Comparison of ENCODE assay signal across 10 cellular contexts in genomic region chr3:151226088-151226563, GRCh38. TPM values are rescaled to one million over a fixed set of nuclear protein-coding genes. Genes with fewer than 3 reads are reported as not detected.
DNase-seq lines count a peak whose midpoint lies in the region; ATAC-seq and TF ChIP-seq lines count a peak whose summit lies in the region.
"Had no signal": no experiment of that assay in that cellular context is flagged by ENCODE, and none has a peak within 500 bp of the region (broad histone marks: within the 10 kb centered on the region; RNA-seq: fewer than 3 reads in every experiment).

No MANE protein-coding gene starts in this region.

- no peak for TF ChIP-seq CTCF in fibroblast of mammary gland (conservative IDR thresholded peaks at IDR 0.05; ENCODE audit: control insufficient read depth, insufficient read depth, low read depth, low read length)

- peak; percentile 60 to 62 for ATAC-seq in activated T-cell treated with anti-CD3 and anti-CD28 coated beads, Interleukin-2, amount 50 U/mL, for 4 hours
- ATAC-seq in T-helper 17 cell (peak; percentile 30), GM21723 (IDR thresholded peaks at IDR 0.05; ENCODE audit: unreplicated experiment) (no peak)

- H3K27me3 Mint-ChIP-seq in activated T-cell treated with anti-CD3 and anti-CD28 coated beads, Interleukin-2, amount 50 U/mL, for 4 hours (ENCODE audit: low read depth) = no peaks in the 10 kb centered on the region
- no peaks in the 10 kb centered on the region for H3K27me3 Mint-ChIP-seq in T-helper 17 cell

- H3K36me3 Mint-ChIP-seq in activated T-cell treated with anti-CD3 and anti-CD28 coated beads, Interleukin-2, amount 50 U/mL, for 4 hours (ENCODE audit: insufficient read depth) = no peaks in the 10 kb centered on the region
- H3K36me3 Mint-ChIP-seq in T-helper 17 cell (ENCODE audit: low read depth) = peaks cover 3% of the 10 kb centered on the region

- peaks cover 55% of the 10 kb centered on the region for H3K4me1 Mint-ChIP-seq in activated T-cell treated with anti-CD3 and anti-CD28 coated beads, Interleukin-2, amount 50 U/mL, for 4 hours (ENCODE audit: low read depth)
- peaks cover 43% of the 10 kb centered on the region for H3K4me1 Mint-ChIP-seq in T-helper 17 cell

- peak overlapping the region; percentile 92 for H3K27ac Mint-ChIP-seq in T-helper 17 cell

- peaks cover 2% of the 10 kb centered on the region for H3K9me3 ChIP-seq in T-helper 17 cell (ENCODE audit: control insufficient read depth, low read length, poor library complexity, severe bottlenecking)
- H3K9me3 ChIP-seq: thoracic aorta had no signal

- no peak for DNase-seq in activated T-cell treated with anti-CD3 and anti-CD28 coated beads, Interleukin-2, amount 50 U/mL, for 4 hours
- DNase-seq in activated T-cell treated with anti-CD3 and anti-CD28 coated beads for 4 hours = no peak
- DNase-seq in T-helper 17 cell = no peak
- peak; percentile 94 for DNase-seq in fibroblast of mammary gland (ENCODE audit: low read depth)
- peak; percentile 31 for DNase-seq in stromal cell of bone marrow (ENCODE audit: low read depth)
- no peak for DNase-seq in GM19238 (ENCODE audit: insufficient read length, low spot score)
- no peak for DNase-seq in NCI-H2227 treated with DMSO at 0.1 percent for 48 hours (lab: John Stamatoyannopoulos, UW)
- DNase-seq: DMS79 treated with DMSO at 0.1 percent for 48 hours had no signal

- no peak overlapping the region for H3K4me3 ChIP-seq in fibroblast of mammary gland (ENCODE audit: control insufficient read depth, low read depth, low read length)
- H3K4me3 ChIP-seq: thoracic aorta had no signal

- H3K4me3 Mint-ChIP-seq in activated T-cell treated with anti-CD3 and anti-CD28 coated beads, Interleukin-2, amount 50 U/mL, for 4 hours = no peak overlapping the region
- peak overlapping the region; percentile 74 for H3K4me3 Mint-ChIP-seq in T-helper 17 cell

- peaks cover 11% of the 10 kb centered on the region for H3K9me3 Mint-ChIP-seq in activated T-cell treated with anti-CD3 and anti-CD28 coated beads, Interleukin-2, amount 50 U/mL, for 4 hours

RNA-seq across cellular contexts. Expression of gene GPR171, which starts 23.1 kb away (rescaled TPM):
- 10 to 100 TPM; 72.2 to 85.8 (median 75.3) TPM for total RNA-seq in activated T-cell treated with anti-CD3 and anti-CD28 coated beads, Interleukin-2, amount 50 U/mL, for 4 hours
- 10 to 100 TPM; 20.7 to 33.8 TPM for total RNA-seq in T-helper 17 cell

RNA-seq across cellular contexts. Expression of gene P2RY14, which starts 52.2 kb away (rescaled TPM):
- total RNA-seq in activated T-cell treated with anti-CD3 and anti-CD28 coated beads, Interleukin-2, amount 50 U/mL, for 4 hours = under 1 TPM in 2 of 3 donors, not detected in 1; 0.20 to 0.26 TPM
- under 1 TPM; 0.26 to 0.90 TPM for total RNA-seq in T-helper 17 cell

Comparison
In these comparisons a context has a peak if more than half of its experiments do, and no peak if none do; other contexts are left out.
1. DNase-seq: peak in fibroblast of mammary gland (single experiment) and stromal cell of bone marrow (single experiment); none in activated T-cell treated with anti-CD3 and anti-CD28 coated beads, Interleukin-2, amount 50 U/mL, for 4 hours (single experiment), activated T-cell treated with anti-CD3 and anti-CD28 coated beads for 4 hours (single experiment), T-helper 17 cell (0 of 3), GM19238 (single experiment) and NCI-H2227 treated with DMSO at 0.1 percent for 48 hours (single experiment).